In the genomic region with DNA sequence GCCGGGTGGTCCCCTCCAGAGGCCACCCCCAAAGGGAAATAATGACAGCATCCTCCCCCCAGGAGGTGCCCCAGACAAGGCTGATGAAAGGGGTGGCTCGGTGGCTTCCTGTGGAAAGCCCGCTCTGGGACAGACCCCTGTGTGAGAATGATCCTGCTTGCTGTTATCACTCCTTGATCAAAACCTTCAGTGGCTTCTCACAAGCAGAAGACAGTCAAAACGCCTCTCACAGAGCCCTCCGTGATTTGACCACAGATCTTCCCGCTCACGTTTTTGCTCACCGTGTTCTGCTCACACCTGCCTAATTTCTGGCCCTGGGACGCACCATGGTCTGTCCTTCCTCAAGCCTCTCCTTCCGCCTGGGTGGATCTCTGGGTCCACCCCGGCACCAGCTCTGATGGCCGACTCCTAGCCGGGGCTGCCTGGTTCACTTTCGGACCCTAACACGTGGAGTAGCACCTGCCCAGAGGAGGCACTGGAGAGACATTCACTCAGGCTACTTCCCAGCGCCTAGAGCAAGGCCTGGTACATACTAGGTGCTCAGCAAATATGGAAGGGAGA, we compare ENCODE assay signal across 14 cellular contexts.
A peak's percentile ranks its signal among the peaks of the same experiment; 100 is the strongest.
DNase-seq lines count a peak whose midpoint lies in the region; ATAC-seq, FAIRE-seq and TF ChIP-seq lines count a peak whose summit lies in the region.
"Had no signal": no experiment of that assay in that cellular context is flagged by ENCODE, and none has a peak within 500 bp of the region (broad histone marks: within the 10 kb centered on the region; RNA-seq: fewer than 3 reads in every experiment).

No MANE protein-coding gene starts in this region.

- H3K79me1 ChIP-seq in H9 (ENCODE audit: insufficient read depth, low read depth, low read length, poor library complexity, severe bottlenecking): no peaks in the 10 kb centered on the region

- no peak overlapping the region for H4K5ac ChIP-seq in H9 (ENCODE audit: insufficient read length, low read depth, low read length)

- H3K36me3 ChIP-seq in SJSA1 (no peaks in the 10 kb centered on the region), keratinocyte (ENCODE audit: control insufficient read depth in 2 of 2, extremely low read depth in 1 of 2, insufficient read depth in 2 of 2, low read length in 2 of 2) (no peaks in the 10 kb centered on the region)

- DNase-seq in H9 (peak; percentile 17), SJSA1 (ENCODE audit: low read depth in 1 of 2, low spot score in 2 of 2) (peak in 1 of 2 experiments; percentile 96), keratinocyte (ENCODE audit: low read depth, low spot score) (no peak), ACHN (no peak), osteocyte (ENCODE audit: extremely low spot score, unreplicated experiment) (no peak), D341Med (ENCODE audit: low spot score) (no peak)
- peak; percentile 20 for DNase-seq in stimulated activated naive CD8-positive, alpha-beta T cell treated with anti-CD3 and anti-CD28 coated beads, Interleukin-15, Interleukin-2, amounts not matched to agents 100 U/mL and 50 U/mL, for 24 hours
- DNase-seq: cortex of kidney, DMS79 treated with DMSO at 0.1 percent for 48 hours, erythroblast, glutamatergic neuron, NCI-H446 had no signal

- no peaks in the 10 kb centered on the region for H3K4me1 ChIP-seq in H9 (ENCODE audit: insufficient read depth, low read length)
- peaks cover 62% of the 10 kb centered on the region for H3K4me1 ChIP-seq in SJSA1 (replicated peaks)
- H3K4me1 ChIP-seq in keratinocyte (ENCODE audit: control insufficient read depth, extremely low read depth, insufficient read depth, low read length): peaks cover 34% of the 10 kb centered on the region
- H3K4me1 ChIP-seq: parathyroid adenoma had no signal

- H3K9me3 Mint-ChIP-seq in H9: peaks cover 3 to 8% of the 10 kb centered on the region in 2 experiments; a peak in 4 of 5 replicates
- H3K9me3 Mint-ChIP-seq in osteocyte (ENCODE audit: unreplicated experiment): peaks cover 5% of the 10 kb centered on the region

- no peak overlapping the region for H3T11ph ChIP-seq in H9 (ENCODE audit: low read length)

- H2BK120ac ChIP-seq in H9 (ENCODE audit: low read depth, low read length, poor library complexity, severe bottlenecking): no peak overlapping the region

- H3K14ac ChIP-seq in H9 (ENCODE audit: insufficient read depth, low read length): no peak overlapping the region

- no peaks in the 10 kb centered on the region for H3K23me2 ChIP-seq in H9 (ENCODE audit: insufficient read length, low read depth, low read length, poor library complexity, severe bottlenecking)

- no peak overlapping the region for H2AFZ ChIP-seq in H9 (ENCODE audit: low read length)
- H2AFZ ChIP-seq in keratinocyte (ENCODE audit: control insufficient read depth, low read length): no peak overlapping the region
- H2AFZ ChIP-seq: parathyroid adenoma had no signal

- H3K27ac ChIP-seq in H9 (ENCODE audit: insufficient read length, low read depth, low read length) (no peak overlapping the region), SJSA1 (peak overlapping the region; percentile 78), keratinocyte (ENCODE audit: control insufficient read depth, insufficient read depth, low read length) (peak overlapping the region; percentile 63)
- H3K27ac ChIP-seq: parathyroid adenoma had no signal

- no peak overlapping the region for H4K8ac ChIP-seq in H9 (replicated peaks; ENCODE audit: insufficient read length, low read depth, low read length)

- in situ Hi-C loops in ACHN (cut with HindIII; ENCODE audit: low pct_ligation_motif_present, low pct_unique_long_range_greater_than_20kb, low sequenced_read_pairs): no loop called here

- no peak overlapping the region for H3K23ac ChIP-seq in H9 (ENCODE audit: insufficient read length, low read depth, low read length)

- no peak overlapping the region for H4K91ac ChIP-seq in H9 (ENCODE audit: insufficient read length, low read depth, low read length)

- H2BK20ac ChIP-seq in H9 (ENCODE audit: low read depth, low read length, poor library complexity, severe bottlenecking): no peak overlapping the region

- ATAC-seq in stimulated activated naive CD8-positive, alpha-beta T cell treated with anti-CD3 and anti-CD28 coated beads, Interleukin-15, Interleukin-2, amounts not matched to agents 100 U/mL and 50 U/mL, for 24 hours: no peak

- no peak overlapping the region for H2BK5ac ChIP-seq in H9 (ENCODE audit: insufficient read length, low read length)

- H2AK5ac ChIP-seq in H9 (ENCODE audit: insufficient read length, low read length): no peak overlapping the region

- H3K9ac ChIP-seq in H9 (ENCODE audit: extremely low read depth, insufficient read length, low read length) (no peak overlapping the region), keratinocyte (ENCODE audit: control insufficient read depth, extremely low read depth, insufficient read depth, low read length) (no peak overlapping the region)
- H3K9ac ChIP-seq: parathyroid adenoma had no signal

- H3K9me3 ChIP-seq in H9 (ENCODE audit: control insufficient read depth, low read depth, low read length) (no peaks in the 10 kb centered on the region), SJSA1 (replicated peaks) (no peaks in the 10 kb centered on the region), keratinocyte (ENCODE audit: control insufficient read depth, low read depth, low read length) (peaks cover 2% of the 10 kb centered on the region)

- H3K4me3 Mint-ChIP-seq in H9 (no peak overlapping the region), osteocyte (ENCODE audit: unreplicated experiment) (no peak overlapping the region)
- H3K4me3 Mint-ChIP-seq: CD14-positive monocyte had no signal

- H3K79me2 ChIP-seq in H9 (ENCODE audit: insufficient read depth, low read length) (no peaks in the 10 kb centered on the region), keratinocyte (ENCODE audit: control insufficient read depth, insufficient read depth, low read length) (no peaks in the 10 kb centered on the region)
- H3K79me2 ChIP-seq: parathyroid adenoma had no signal

- H3K4me1 Mint-ChIP-seq in H9 (peaks cover 6 to 16% of the 10 kb centered on the region in 2 experiments), osteocyte (ENCODE audit: unreplicated experiment) (peaks cover 12% of the 10 kb centered on the region)
- H3K4me1 Mint-ChIP-seq: CD14-positive monocyte had no signal

- H3K27ac Mint-ChIP-seq in H9 (no peak overlapping the region), osteocyte (ENCODE audit: unreplicated experiment) (no peak overlapping the region)
- H3K27ac Mint-ChIP-seq: CD14-positive monocyte had no signal

- no peak overlapping the region for H3K4me3 ChIP-seq in SJSA1
- no peak overlapping the region for H3K4me3 ChIP-seq in keratinocyte (ENCODE audit: control insufficient read depth in 2 of 3, extremely low read depth in 1 of 3, insufficient read depth in 2 of 3, low read depth in 1 of 3, low read length in 3 of 3)

- no peak overlapping the region for H2BK12ac ChIP-seq in H9 (ENCODE audit: insufficient read length, low read depth, low read length)

- H3K27me3 Mint-ChIP-seq in H9 (ENCODE audit: low read depth) (peaks cover 1% of the 10 kb centered on the region; the same call in 1 of the 2 replicates), osteocyte (ENCODE audit: unreplicated experiment) (peaks cover 11% of the 10 kb centered on the region)

- dilution Hi-C loops in keratinocyte (cut with MboI; ENCODE audit: extremely low pct_ligation_motif_present, low sequenced_read_pairs): no loop called here

- no peaks in the 10 kb centered on the region for H3K9me1 ChIP-seq in keratinocyte (ENCODE audit: control insufficient read depth, extremely low read depth, insufficient read depth, low read length)

- no peak overlapping the region for H2BK15ac ChIP-seq in H9 (ENCODE audit: low read depth, low read length)

- H3K18ac ChIP-seq in H9 (ENCODE audit: insufficient read length, low read depth, low read length): no peak overlapping the region

- H3K4ac ChIP-seq in H9 (ENCODE audit: low read depth, low read length): no peak overlapping the region

- H4K20me1 ChIP-seq in H9 (ENCODE audit: control insufficient read depth, insufficient read depth, insufficient read length) (no peaks in the 10 kb centered on the region), keratinocyte (ENCODE audit: control insufficient read depth, extremely low read depth, insufficient read depth, low read length) (no peaks in the 10 kb centered on the region)

- H3K27me3 ChIP-seq in H9 (ENCODE audit: insufficient read depth, low read length): no peaks in the 10 kb centered on the region
- no peaks in the 10 kb centered on the region for H3K27me3 ChIP-seq in SJSA1 (replicated peaks)
- peaks cover 9% of the 10 kb centered on the region for H3K27me3 ChIP-seq in keratinocyte (ENCODE audit: control insufficient read depth, extremely low read depth, insufficient read depth, low read length)

- no CpG with 5 or more reads among the region's 16 CpGs for WGBS in H9 (ENCODE audit: extremely low coverage, insufficient read length, low lambda C conversion rate)

- no peak for FAIRE-seq in keratinocyte (lab: Jason Lieb, UNC)

- H3K4me2 ChIP-seq in H9 (ENCODE audit: insufficient read depth, insufficient read length, low read length) (no peak overlapping the region), keratinocyte (ENCODE audit: control insufficient read depth, extremely low read depth, insufficient read depth, low read depth, low read length) (peak overlapping the region; percentile 66)

- no peak for TF ChIP-seq CTCF in H9 (conservative IDR thresholded peaks at IDR 0.05)
- TF ChIP-seq CTCF in keratinocyte (optimal IDR thresholded peaks at IDR 0.05 in 1 of 3, IDR thresholded peaks at IDR 0.05 in 1 of 3, conservative IDR thresholded peaks at IDR 0.05 in 1 of 3; ENCODE audit: extremely low read depth in 1 of 3, insufficient read depth in 2 of 3, low read length in 3 of 3): no peak
- no peak for TF ChIP-seq CTCF in osteocyte (IDR thresholded peaks at IDR 0.05)

- H3K56ac ChIP-seq in H9 (ENCODE audit: insufficient read length, low read depth, low read length): no peak overlapping the region

- H3K36me3 Mint-ChIP-seq in H9 (ENCODE audit: insufficient read depth in 1 of 3, low read depth in 3 of 3) (peaks cover 0 to 2% (median 0%) of the 10 kb centered on the region in 3 experiments; a peak in 2 of 7 replicates), osteocyte (ENCODE audit: unreplicated experiment) (no peaks in the 10 kb centered on the region)
- H3K36me3 Mint-ChIP-seq: CD14-positive monocyte had no signal

Comparison
In these comparisons a context has a peak if more than half of its experiments do, and no peak if none do; other contexts are left out.
1. DNase-seq: peak in H9 (single experiment) and stimulated activated naive CD8-positive, alpha-beta T cell treated with anti-CD3 and anti-CD28 coated beads, Interleukin-15, Interleukin-2, amounts not matched to agents 100 U/mL and 50 U/mL, for 24 hours (single experiment); none in keratinocyte (single experiment), ACHN (single experiment), osteocyte (single experiment) and D341Med (single experiment).